12 cellular contexts compared by ENCODE assay signal in genomic region chr2:150601280-150602038, GRCh38.
DNase-seq lines count a peak whose midpoint lies in the region; ATAC-seq and TF ChIP-seq lines count a peak whose summit lies in the region.
"Had no signal": no experiment of that assay in that cellular context is flagged by ENCODE, and none has a peak within 500 bp of the region (broad histone marks: within the 10 kb centered on the region; RNA-seq: fewer than 3 reads in every experiment).

No MANE protein-coding gene starts in this region.

- H3K4me3 Mint-ChIP-seq in MCF 10A (ENCODE audit: unreplicated experiment), result no peak overlapping the region
- no peak overlapping the region for H3K4me3 Mint-ChIP-seq in activated CD8-positive, alpha-beta T cell treated with anti-CD3 and anti-CD28 coated beads for 36 hours
- H3K4me3 Mint-ChIP-seq: natural killer cell treated with Interleukin-12 subunit alpha and Interleukin-12 subunit beta and Interleukin-15 and Interleukin-18, amount 100 ng/mL, for 72 hours; WTC11 had no signal

- H3K9me3 Mint-ChIP-seq in MCF 10A (ENCODE audit: unreplicated experiment), result no peaks in the 10 kb centered on the region
- no peaks in the 10 kb centered on the region for H3K9me3 Mint-ChIP-seq in activated CD8-positive, alpha-beta T cell treated with anti-CD3 and anti-CD28 coated beads for 36 hours
- H3K9me3 Mint-ChIP-seq: natural killer cell treated with Interleukin-12 subunit alpha and Interleukin-12 subunit beta and Interleukin-15 and Interleukin-18, amount 100 ng/mL, for 72 hours; WTC11 had no signal

- ATAC-seq in activated CD8-positive, alpha-beta T cell treated with anti-CD3 and anti-CD28 coated beads for 36 hours, result no peak
- ATAC-seq: natural killer cell treated with Interleukin-12 subunit alpha and Interleukin-12 subunit beta and Interleukin-15 and Interleukin-18, amount 100 ng/mL, for 72 hours; WTC11 had no signal

- CTCF ChIA-PET in MCF 10A (lab: Yijun Ruan, JAX), result interaction anchor here (0.6 to 3.0 kb wide), 14 partner anchors 9 to 1003 kb away, joined by 3 to 12 read pairs (median 4); no protein-coding TSS in a partner anchor
- CTCF ChIA-PET in activated CD8-positive, alpha-beta T cell treated with anti-CD3 and anti-CD28 coated beads for 36 hours (lab: Charles Lee), result no interaction called here

- no peak overlapping the region for H3K9ac ChIP-seq in smooth muscle cell (ENCODE audit: low read depth)

- H3K36me3 ChIP-seq in smooth muscle cell (ENCODE audit: low read depth), result no peaks in the 10 kb centered on the region
- H3K36me3 ChIP-seq: spleen had no signal

- intact Hi-C loops in MCF 10A (cut with micrococcal nuclease), result no loop called here
- intact Hi-C loops in activated CD8-positive, alpha-beta T cell treated with anti-CD3 and anti-CD28 coated beads for 36 hours (cut with micrococcal nuclease), result no loop called here

- DNase-seq in HT-29 (ENCODE audit: low spot score), result peak; percentile 50
- DNase-seq in MCF 10A (ENCODE audit: unreplicated experiment), result no peak
- DNase-seq in kidney glomerular epithelial cell (lab: John Stamatoyannopoulos, UW), result peak; percentile 53
- no peak for DNase-seq in smooth muscle cell (lab: John Stamatoyannopoulos, UW; ENCODE audit: unreplicated experiment)
- DNase-seq in globus pallidus (ENCODE audit: low spot score), result no peak
- no peak for DNase-seq in amygdala (lab: John Stamatoyannopoulos, UW)
- no peak for DNase-seq in AML-193 (lab: John Stamatoyannopoulos, UW)
- no peak for DNase-seq in activated CD8-positive, alpha-beta T cell treated with anti-CD3 and anti-CD28 coated beads for 36 hours
- DNase-seq: NCI-H1930, spleen had no signal

- no peaks in the 10 kb centered on the region for H3K27me3 ChIP-seq in smooth muscle cell (ENCODE audit: low read depth)
- H3K27me3 ChIP-seq: spleen had no signal

- peaks cover 7% of the 10 kb centered on the region for H3K36me3 Mint-ChIP-seq in MCF 10A (ENCODE audit: insufficient read depth, unreplicated experiment)
- no peaks in the 10 kb centered on the region for H3K36me3 Mint-ChIP-seq in activated CD8-positive, alpha-beta T cell treated with anti-CD3 and anti-CD28 coated beads for 36 hours (ENCODE audit: low read depth)
- H3K36me3 Mint-ChIP-seq: natural killer cell treated with Interleukin-12 subunit alpha and Interleukin-12 subunit beta and Interleukin-15 and Interleukin-18, amount 100 ng/mL, for 72 hours; WTC11 had no signal

- H3K4me3 ChIP-seq in smooth muscle cell, result no peak overlapping the region
- H3K4me3 ChIP-seq: spleen had no signal

- no TSS peak for BruUV-seq in MCF 10A (replicated peaks; lab: Mats Ljungman, UMichigan)

- H3K4me2 ChIP-seq in smooth muscle cell, result no peak overlapping the region

- no peak overlapping the region for H3K27ac ChIP-seq in smooth muscle cell (ENCODE audit: low read depth)
- H3K27ac ChIP-seq: spleen had no signal

- no peaks in the 10 kb centered on the region for H3K4me1 ChIP-seq in smooth muscle cell (ENCODE audit: low read depth)
- H3K4me1 ChIP-seq: spleen had no signal

- POLR2A ChIA-PET in MCF 10A (lab: Yijun Ruan, JAX), result interaction anchor here (0.5 to 3.2 kb wide), 8 partner anchors 9 to 757 kb away, joined by 3 to 12 read pairs (median 4); no protein-coding TSS in a partner anchor
- POLR2A ChIA-PET in activated CD8-positive, alpha-beta T cell treated with anti-CD3 and anti-CD28 coated beads for 36 hours (lab: Charles Lee), result interaction anchor here (0.6 kb wide), 1 partner anchor 16 kb away, joined by 3 read pairs; no protein-coding TSS in a partner anchor

- peak overlapping the region; percentile 63 for H3K27ac Mint-ChIP-seq in MCF 10A (ENCODE audit: low read depth, unreplicated experiment)
- H3K27ac Mint-ChIP-seq in activated CD8-positive, alpha-beta T cell treated with anti-CD3 and anti-CD28 coated beads for 36 hours, result no peak overlapping the region
- H3K27ac Mint-ChIP-seq: natural killer cell treated with Interleukin-12 subunit alpha and Interleukin-12 subunit beta and Interleukin-15 and Interleukin-18, amount 100 ng/mL, for 72 hours; WTC11 had no signal

- H2AFZ ChIP-seq in smooth muscle cell (ENCODE audit: low read depth), result peak overlapping the region; percentile 42

- H3F3A ChIP-seq in smooth muscle cell (ENCODE audit: low read depth), result no peaks in the 10 kb centered on the region

- 88% methylated on average over 6 of the region's 6 CpGs for WGBS in smooth muscle cell (ENCODE audit: low lambda C conversion rate)

- TF ChIP-seq CTCF in MCF 10A (IDR thresholded peaks at IDR 0.05; ENCODE audit: unreplicated experiment), result no peak
- no peak for TF ChIP-seq CTCF in smooth muscle cell (IDR thresholded peaks at IDR 0.05; ENCODE audit: borderline replicate concordance, insufficient read depth, poor library complexity, severe bottlenecking)
- no peak for TF ChIP-seq CTCF in activated CD8-positive, alpha-beta T cell treated with anti-CD3 and anti-CD28 coated beads for 36 hours (IDR thresholded peaks at IDR 0.05)

- no peaks in the 10 kb centered on the region for H4K20me1 ChIP-seq in smooth muscle cell (ENCODE audit: low read depth)

- peaks cover 7% of the 10 kb centered on the region for H3K4me1 Mint-ChIP-seq in MCF 10A (ENCODE audit: insufficient read depth, unreplicated experiment)
- no peaks in the 10 kb centered on the region for H3K4me1 Mint-ChIP-seq in activated CD8-positive, alpha-beta T cell treated with anti-CD3 and anti-CD28 coated beads for 36 hours (ENCODE audit: low read depth)

- no peaks in the 10 kb centered on the region for H3K27me3 Mint-ChIP-seq in MCF 10A (ENCODE audit: insufficient read depth, unreplicated experiment)
- H3K27me3 Mint-ChIP-seq in activated CD8-positive, alpha-beta T cell treated with anti-CD3 and anti-CD28 coated beads for 36 hours, result no peaks in the 10 kb centered on the region
- H3K27me3 Mint-ChIP-seq: natural killer cell treated with Interleukin-12 subunit alpha and Interleukin-12 subunit beta and Interleukin-15 and Interleukin-18, amount 100 ng/mL, for 72 hours had no signal

- no peaks in the 10 kb centered on the region for H3K79me2 ChIP-seq in smooth muscle cell (ENCODE audit: low read depth)

- no peaks in the 10 kb centered on the region for H3K9me3 ChIP-seq in smooth muscle cell (replicated peaks; ENCODE audit: low read depth)
- H3K9me3 ChIP-seq: spleen had no signal

Comparison
In these comparisons a context has a peak if more than half of its experiments do, and no peak if none do; other contexts are left out.
1. DNase-seq: peak in HT-29 (single experiment) and kidney glomerular epithelial cell (single experiment); none in MCF 10A (single experiment), smooth muscle cell (single experiment), globus pallidus (single experiment), amygdala (0 of 56), AML-193 (0 of 2) and activated CD8-positive, alpha-beta T cell treated with anti-CD3 and anti-CD28 coated beads for 36 hours (single experiment).